21 cellular contexts compared by ENCODE assay signal in the genomic region with DNA sequence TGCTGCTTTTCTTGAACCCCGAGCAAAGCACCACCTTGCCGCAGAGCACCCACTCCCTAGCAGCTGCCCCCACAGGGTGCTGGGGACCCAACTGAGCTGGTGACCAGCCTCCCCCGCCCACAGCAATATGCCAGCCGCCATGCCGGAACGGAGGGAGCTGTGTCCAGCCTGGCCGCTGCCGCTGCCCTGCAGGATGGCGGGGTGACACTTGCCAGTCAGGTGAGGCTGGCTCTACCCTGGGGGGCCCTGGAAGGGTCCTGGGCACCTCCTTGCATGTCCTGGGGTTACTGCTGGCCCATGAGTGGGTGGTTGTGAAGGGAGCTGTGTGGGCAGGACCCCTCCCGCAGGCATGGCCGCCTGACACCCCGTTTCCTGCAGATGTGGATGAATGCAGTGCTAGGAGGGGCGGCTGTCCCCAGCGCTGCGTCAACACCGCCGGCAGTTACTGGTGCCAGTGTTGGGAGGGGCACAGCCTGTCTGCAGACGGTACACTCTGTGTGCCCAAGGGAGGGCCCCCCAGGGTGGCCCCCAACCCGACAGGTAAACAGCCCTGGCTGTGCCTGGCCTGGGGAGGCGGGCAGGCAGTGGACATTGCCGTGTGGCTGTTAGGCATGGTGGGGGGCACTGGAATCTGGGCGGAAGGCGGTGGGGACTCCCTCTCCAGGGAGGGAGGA. TPM values are rescaled to one million over a fixed set of nuclear protein-coding genes. Genes with fewer than 3 reads are reported as not detected.
DNase-seq lines count a peak whose midpoint lies in the region; ATAC-seq and TF ChIP-seq lines count a peak whose summit lies in the region.
"Had no signal": no experiment of that assay in that cellular context is flagged by ENCODE, and none has a peak within 500 bp of the region (broad histone marks: within the 10 kb centered on the region; RNA-seq: fewer than 3 reads in every experiment).

No MANE protein-coding gene starts in this region.

- H3K23ac ChIP-seq in trophoblast cell (ENCODE audit: low read length), result no peak overlapping the region

- H3K27me3 ChIP-seq in BLaER1 (peaks cover 22% of the 10 kb centered on the region; the same call in 1 of the 2 replicates), PC-9 (ENCODE audit: insufficient read depth, low read depth) (no peaks in the 10 kb centered on the region), esophagus muscularis mucosa (peaks cover 0 to 61% (median 2%) of the 10 kb centered on the region in 4 donors), trophoblast cell (ENCODE audit: insufficient read depth, low read length) (peaks cover 3% of the 10 kb centered on the region)

- H4K8ac ChIP-seq in trophoblast cell (ENCODE audit: low read depth, low read length), result no peak overlapping the region

- peaks cover 11 to 18% of the 10 kb centered on the region in 2 donors for H3K36me3 Mint-ChIP-seq in CD14-positive monocyte
- H3K36me3 Mint-ChIP-seq: immature natural killer cell had no signal

- no peak for TF ChIP-seq EP300 in esophagus muscularis mucosa (IDR thresholded peaks at IDR 0.05)

- H2AFZ ChIP-seq in PC-9, result no peak overlapping the region
- H2AFZ ChIP-seq in trophoblast cell (ENCODE audit: insufficient read depth, low read length, poor library complexity), result no peak overlapping the region

- peaks cover 3% of the 10 kb centered on the region for H3K79me1 ChIP-seq in trophoblast cell (ENCODE audit: low read length)

- H3K36me3 ChIP-seq in BLaER1 (peaks cover 41% of the 10 kb centered on the region), PC-9 (ENCODE audit: low read depth) (no peaks in the 10 kb centered on the region), esophagus muscularis mucosa (peaks cover 0 to 86% (median 27%) of the 10 kb centered on the region in 4 donors), trophoblast cell (ENCODE audit: control insufficient read depth in 1 of 2, insufficient read depth in 2 of 2, low read length in 2 of 2) (peaks cover 0 to 2% of the 10 kb centered on the region in 2 experiments)

- no peak overlapping the region for H4K91ac ChIP-seq in trophoblast cell (ENCODE audit: low read depth, low read length)

- intact Hi-C loops in PC-9 (cut with micrococcal nuclease; ENCODE audit: unreplicated experiment), result loop anchor here (10.0 kb wide), 1 partner anchor 55 kb away; no protein-coding TSS in a partner anchor
- intact Hi-C loops in esophagus muscularis mucosa (cut with DNase I), result no loop called here
- intact Hi-C loops in CD14-positive monocyte (cut with micrococcal nuclease), result no loop called here

- peaks cover 76% of the 10 kb centered on the region for H4K20me1 ChIP-seq in BLaER1
- no peaks in the 10 kb centered on the region; the same call in 1 of the 2 replicates for H4K20me1 ChIP-seq in PC-9 (ENCODE audit: insufficient read depth)

- no peak overlapping the region for H3K27ac Mint-ChIP-seq in CD14-positive monocyte
- H3K27ac Mint-ChIP-seq: activated CD4-positive, alpha-beta T cell treated with anti-CD3 and anti-CD28 coated beads, Interleukin-2, amount 10 ng/mL, durations not matched to agents 7 days and 5 days; activated naive CD4-positive, alpha-beta T cell treated with anti-CD3 and anti-CD28 coated beads for 36 hours; immature natural killer cell; T-helper 1 cell treated with Interleukin-12 subunit alpha and Interleukin-12 subunit beta and Interleukin-4 antibody, amounts not matched to agents 30 μg/mL and 1 μg/mL, for 36 hours had no signal

- TF ChIP-seq CTCF in PC-9 (conservative IDR thresholded peaks at IDR 0.05), result no peak
- TF ChIP-seq CTCF in esophagus muscularis mucosa (IDR thresholded peaks at IDR 0.05), result no peak
- no peak for TF ChIP-seq CTCF in CD14-positive monocyte (IDR thresholded peaks at IDR 0.05)

- H3K9me3 Mint-ChIP-seq in CD14-positive monocyte, result peaks cover 0 to 5% (median 3%) of the 10 kb centered on the region in 7 donors
- H3K9me3 Mint-ChIP-seq: activated CD4-positive, alpha-beta T cell treated with anti-CD3 and anti-CD28 coated beads, Interleukin-2, amount 10 ng/mL, durations not matched to agents 7 days and 5 days; activated naive CD4-positive, alpha-beta T cell treated with anti-CD3 and anti-CD28 coated beads for 36 hours; immature natural killer cell; T-helper 1 cell treated with Interleukin-12 subunit alpha and Interleukin-12 subunit beta and Interleukin-4 antibody, amounts not matched to agents 30 μg/mL and 1 μg/mL, for 36 hours had no signal

- H3K9ac ChIP-seq in BLaER1 (peak overlapping the region; percentile 41; the same call in 1 of the 2 replicates), trophoblast cell (ENCODE audit: low read length) (no peak overlapping the region)

- H2AK5ac ChIP-seq in trophoblast cell (ENCODE audit: low read length), result no peak overlapping the region

- CTCF ChIA-PET in PC-9 (lab: Charles Lee), result no interaction called here

- H2BK120ac ChIP-seq in trophoblast cell (ENCODE audit: insufficient read depth, low read length, poor library complexity), result no peak overlapping the region

- 70% methylated on average over 14 of the region's 23 CpGs for WGBS in esophagus muscularis mucosa
- WGBS in trophoblast cell (ENCODE audit: extremely low coverage, insufficient coverage, insufficient read length), result no CpG with 5 or more reads among the region's 23 CpGs

- H2BK12ac ChIP-seq in trophoblast cell (ENCODE audit: low read length), result no peak overlapping the region

- POLR2A ChIA-PET in PC-9 (lab: Charles Lee; ENCODE audit: unreplicated experiment), result no interaction called here

- H3F3A ChIP-seq in PC-9 (ENCODE audit: insufficient read depth, low read depth), result peaks cover 15% of the 10 kb centered on the region; the same call in 1 of the 2 replicates

- H3K4me1 ChIP-seq in BLaER1 (peaks cover 95% of the 10 kb centered on the region), PC-9 (replicated peaks; ENCODE audit: insufficient read depth) (no peaks in the 10 kb centered on the region), esophagus muscularis mucosa (peaks cover 6 to 45% (median 19%) of the 10 kb centered on the region in 4 donors), trophoblast cell (ENCODE audit: control insufficient read depth in 1 of 2, insufficient read depth in 2 of 2, low read length in 2 of 2) (peaks cover 3 to 5% of the 10 kb centered on the region in 2 experiments)

- H3K4me1 Mint-ChIP-seq in CD14-positive monocyte, result peaks cover 7% of the 10 kb centered on the region

- peaks cover 31 to 49% (median 34%) of the 10 kb centered on the region in 3 donors for H3K27me3 Mint-ChIP-seq in CD14-positive monocyte (ENCODE audit: low read depth in 3 of 3)

- H3K4me2 ChIP-seq in BLaER1, result peak overlapping the region; percentile 99
- no peak overlapping the region for H3K4me2 ChIP-seq in PC-9
- no peak overlapping the region for H3K4me2 ChIP-seq in trophoblast cell (ENCODE audit: low read length)

- H3K79me2 ChIP-seq in PC-9 (ENCODE audit: low read depth) (no peaks in the 10 kb centered on the region), trophoblast cell (ENCODE audit: control insufficient read depth, insufficient read depth, low read length, poor library complexity) (no peaks in the 10 kb centered on the region)

- H4K12ac ChIP-seq in trophoblast cell (ENCODE audit: low read depth, low read length), result no peak overlapping the region

- no peak overlapping the region for H3K14ac ChIP-seq in trophoblast cell (ENCODE audit: low read length)

- TF ChIP-seq POLR2A in esophagus muscularis mucosa (IDR thresholded peaks at IDR 0.05; ENCODE audit: low read depth), result no peak

- DNase-seq in PC-9 (no peak), esophagus muscularis mucosa (ENCODE audit: extremely low spot score) (no peak), trophoblast cell (no peak), CD14-positive monocyte (ENCODE audit: low spot score) (no peak), T1000 (lab: John Stamatoyannopoulos, UW) (no peak)
- DNase-seq: activated CD4-positive, alpha-beta T cell treated with anti-CD3 and anti-CD28 coated beads, Interleukin-2, amount 10 ng/mL, durations not matched to agents 7 days and 5 days; activated naive CD4-positive, alpha-beta T cell treated with anti-CD3 and anti-CD28 coated beads for 36 hours; amygdala; caudate nucleus; hippocampal formation; immature natural killer cell; IMR-90; NCI-H1105; NCI-H1930; NCI-H526; WERI-Rb-1 had no signal

- TSS peak; percentile 8 for BruUV-seq in PC-9 (replicated peaks; lab: Mats Ljungman, UMichigan)

- H3K18ac ChIP-seq in trophoblast cell (ENCODE audit: low read length), result no peak overlapping the region

- H3K9me2 ChIP-seq in PC-9 (ENCODE audit: insufficient read depth), result no peaks in the 10 kb centered on the region

- ATAC-seq in GM21390 (IDR thresholded peaks at IDR 0.05; ENCODE audit: unreplicated experiment), result no peak
- ATAC-seq in activated CD4-positive, CD25-positive, alpha-beta regulatory T cell treated with anti-CD3 and anti-CD28 coated beads, Interleukin-2, amount 50 U/mL, for 24 hours, result no peak

- H3K4me3 Mint-ChIP-seq in CD14-positive monocyte, result peak overlapping the region in 1 of 2 donors; percentile 46
- H3K4me3 Mint-ChIP-seq: activated CD4-positive, alpha-beta T cell treated with anti-CD3 and anti-CD28 coated beads, Interleukin-2, amount 10 ng/mL, durations not matched to agents 7 days and 5 days; activated naive CD4-positive, alpha-beta T cell treated with anti-CD3 and anti-CD28 coated beads for 36 hours; immature natural killer cell; T-helper 1 cell treated with Interleukin-12 subunit alpha and Interleukin-12 subunit beta and Interleukin-4 antibody, amounts not matched to agents 30 μg/mL and 1 μg/mL, for 36 hours had no signal

- no peak overlapping the region for H2BK5ac ChIP-seq in trophoblast cell (ENCODE audit: low read depth, low read length, poor library complexity)

- 0 out of 2 replicates have a peak overlapping the region, but pooled peaks have one; percentile 3 for H3K4me3 ChIP-seq in BLaER1
- no peak overlapping the region for H3K4me3 ChIP-seq in PC-9
- H3K4me3 ChIP-seq in esophagus muscularis mucosa, result peak overlapping the region; percentile 53 to 65 (median 56)
- peak overlapping the region; percentile 34 for H3K4me3 ChIP-seq in trophoblast cell (ENCODE audit: low read depth, low read length)

- peak overlapping the region; percentile 67 for H3K27ac ChIP-seq in BLaER1
- no peak overlapping the region for H3K27ac ChIP-seq in PC-9
- peak overlapping the region in 1 of 4 donors; percentile 67 for H3K27ac ChIP-seq in esophagus muscularis mucosa (replicated peaks in 1 of 4)
- no peak overlapping the region for H3K27ac ChIP-seq in trophoblast cell (ENCODE audit: low read depth, low read length)
- H3K27ac ChIP-seq: C4-2B, WERI-Rb-1 had no signal

- no peak overlapping the region for H3K4ac ChIP-seq in trophoblast cell (ENCODE audit: low read depth, low read length)

- no peaks in the 10 kb centered on the region for H3K9me3 ChIP-seq in BLaER1
- no peaks in the 10 kb centered on the region for H3K9me3 ChIP-seq in PC-9 (ENCODE audit: insufficient read depth, low read depth)
- no peaks in the 10 kb centered on the region for H3K9me3 ChIP-seq in esophagus muscularis mucosa
- H3K9me3 ChIP-seq in trophoblast cell (ENCODE audit: insufficient read depth, low read depth, low read length), result no peaks in the 10 kb centered on the region

RNA-seq across cellular contexts. Expression of a gene that starts 7.2 kb away (rescaled TPM):
- total RNA-seq in PC-9 (2021) (53.1 and 70.7 TPM in 2 replicates), esophagus muscularis mucosa (100 to 1,000 TPM in 1 of 4 donors, 10 to 100 TPM in 3; 33.2 to 134 (median 78.7) TPM)
- 29.6 and 29.9 TPM in 2 replicates for polyA plus RNA-seq in trophoblast cell (2013)
- 1 to 10 TPM; 2.2 to 2.8 TPM for polyA plus RNA-seq in CD14-positive monocyte

RNA-seq across cellular contexts. Expression of a gene that starts 17.3 kb away (rescaled TPM):
- total RNA-seq in PC-9 (2021) (124 and 136 TPM in 2 replicates), esophagus muscularis mucosa (10 to 100 TPM; 22.0 to 52.8 (median 39.3) TPM)
- 16.6 and 17.1 TPM in 2 replicates for polyA plus RNA-seq in trophoblast cell (2013)
- 100 to 1,000 TPM; 116 to 139 TPM for polyA plus RNA-seq in CD14-positive monocyte

RNA-seq across cellular contexts. Expression of a gene that starts 42.4 kb away (rescaled TPM):
- total RNA-seq in PC-9 (2021), result 19.0 and 32.6 TPM in 2 replicates
- total RNA-seq in esophagus muscularis mucosa, result 10 to 100 TPM in 3 of 4 donors, 1 to 10 TPM in 1; 6.6 to 27.8 (median 21.5) TPM
- 29.3 and 30.2 TPM in 2 replicates for polyA plus RNA-seq in trophoblast cell (2013)
- under 1 TPM in 1 of 2 donors, not detected in 1; 0.10 TPM for polyA plus RNA-seq in CD14-positive monocyte
- total RNA-seq: activated CD4-positive, alpha-beta T cell treated with anti-CD3 and anti-CD28 coated beads, Interleukin-2, amount 10 ng/mL, durations not matched to agents 7 days and 5 days had no signal
